Comparison of ENCODE assay signal across 10 cellular contexts in genomic region chr3:178439504-178439903, GRCh38.
A peak's percentile ranks its signal among the peaks of the same experiment; 100 is the strongest.
DNase-seq lines count a peak whose midpoint lies in the region; ATAC-seq and TF ChIP-seq lines count a peak whose summit lies in the region.
"Had no signal": no experiment of that assay in that cellular context is flagged by ENCODE, and none has a peak within 500 bp of the region (broad histone marks: within the 10 kb centered on the region; RNA-seq: fewer than 3 reads in every experiment).

No MANE protein-coding gene starts in this region.

- WGBS in mammary epithelial cell (ENCODE audit: low coverage, missing lambda C conversion rate), result 53% methylated on average over 2 of the region's 2 CpGs

- H3K9me3 ChIP-seq in mammary epithelial cell (replicated peaks; ENCODE audit: insufficient read depth, low read length), result no peaks in the 10 kb centered on the region
- no peaks in the 10 kb centered on the region for H3K9me3 ChIP-seq in osteoblast (ENCODE audit: low read depth, low read length)

- no peak for ATAC-seq in HG02938 (IDR thresholded peaks at IDR 0.05; ENCODE audit: unreplicated experiment)
- ATAC-seq: activated T-cell treated with anti-CD3 and anti-CD28 coated beads, Interleukin-2, amount 50 U/mL, for 4 hours had no signal

- H3K4me1 Mint-ChIP-seq in type B pancreatic cell (ENCODE audit: unreplicated experiment), result peaks cover 14% of the 10 kb centered on the region

- no peaks in the 10 kb centered on the region for H4K20me1 ChIP-seq in mammary epithelial cell (ENCODE audit: insufficient read depth, low read length)
- no peaks in the 10 kb centered on the region for H4K20me1 ChIP-seq in osteoblast (ENCODE audit: insufficient read depth, low read length)

- H3K27ac ChIP-seq in mammary epithelial cell (ENCODE audit: insufficient read depth, low read depth, low read length), result no peak overlapping the region
- no peak overlapping the region for H3K27ac ChIP-seq in osteoblast (ENCODE audit: low read depth, low read length)

- no peaks in the 10 kb centered on the region for H3K27me3 ChIP-seq in mammary epithelial cell (ENCODE audit: insufficient read depth, low read length)
- H3K27me3 ChIP-seq in osteoblast (ENCODE audit: insufficient read depth, low read length), result no peaks in the 10 kb centered on the region

- H3K79me2 ChIP-seq in mammary epithelial cell (ENCODE audit: insufficient read depth, low read length) (no peaks in the 10 kb centered on the region), osteoblast (ENCODE audit: insufficient read depth, low read length) (no peaks in the 10 kb centered on the region)

- H3K27ac Mint-ChIP-seq in type B pancreatic cell, result no peak overlapping the region

- in situ Hi-C loops in mammary epithelial cell (cut with MboI; ENCODE audit: low sequenced_read_pairs in 2 of 2), result loop anchor here (25.0 kb wide), 2 partner anchors 523 to 873 kb away; partner anchors contain the start of gene ZNF639 (in 2 of the 2)

- H3K27me3 Mint-ChIP-seq in type B pancreatic cell, result no peaks in the 10 kb centered on the region

- DNase-seq in NCI-H345 (lab: John Stamatoyannopoulos, UW), result peak; percentile 15
- no peak for DNase-seq in NCI-H345 treated with DMSO at 0.1 percent for 48 hours (lab: John Stamatoyannopoulos, UW; ENCODE audit: unreplicated experiment)
- DNase-seq in NCI-H146 (lab: John Stamatoyannopoulos, UW), result peak; percentile 72
- DNase-seq in mammary epithelial cell, result peak; percentile 28
- peak; percentile 88 for DNase-seq in osteoblast (ENCODE audit: insufficient read length, low spot score, missing footprints)
- no peak for DNase-seq in inferior parietal cortex (ENCODE audit: extremely low spot score)
- no peak for DNase-seq in type B pancreatic cell (ENCODE audit: extremely low spot score, unreplicated experiment)
- DNase-seq: activated T-cell treated with anti-CD3 and anti-CD28 coated beads, Interleukin-2, amount 50 U/mL, for 4 hours; left cardiac atrium had no signal

- no peaks in the 10 kb centered on the region for H3K4me1 ChIP-seq in mammary epithelial cell (ENCODE audit: insufficient read depth, low read length)
- H3K4me1 ChIP-seq in osteoblast (ENCODE audit: insufficient read depth, low read length), result peaks cover 5% of the 10 kb centered on the region

- CTCF ChIA-PET in mammary epithelial cell (lab: Charles Lee; ENCODE audit: low non-redundant PET), result no interaction called here

- no peak overlapping the region for H3K4me3 Mint-ChIP-seq in type B pancreatic cell
- H3K4me3 Mint-ChIP-seq: activated T-cell treated with anti-CD3 and anti-CD28 coated beads, Interleukin-2, amount 50 U/mL, for 4 hours had no signal

- no TSS peak for BruUV-seq in mammary epithelial cell (replicated peaks; lab: Mats Ljungman, UMichigan)

- H3K9ac ChIP-seq in mammary epithelial cell (ENCODE audit: insufficient read depth, low read length), result no peak overlapping the region

- H3K4me3 ChIP-seq in mammary epithelial cell (replicated peaks in 1 of 3; ENCODE audit: insufficient read depth in 1 of 3, low read depth in 2 of 3, low read length in 3 of 3) (no peak overlapping the region), osteoblast (ENCODE audit: insufficient read depth, low read length) (no peak overlapping the region)

- dilution Hi-C loops in mammary epithelial cell (cut with HindIII; ENCODE audit: low sequenced_read_pairs), result loop anchor here (25.0 kb wide), 1 partner anchor 523 kb away; no protein-coding TSS in a partner anchor

- H3K36me3 ChIP-seq in mammary epithelial cell (ENCODE audit: insufficient read depth, low read length) (no peaks in the 10 kb centered on the region), osteoblast (ENCODE audit: insufficient read depth, low read length) (no peaks in the 10 kb centered on the region)

- H2AFZ ChIP-seq in mammary epithelial cell (ENCODE audit: low read depth, low read length) (no peak overlapping the region), osteoblast (ENCODE audit: low read length) (no peak overlapping the region)

- H3K4me2 ChIP-seq in mammary epithelial cell (ENCODE audit: insufficient read depth, low read depth, low read length) (no peak overlapping the region), osteoblast (ENCODE audit: insufficient read depth, low read length) (no peak overlapping the region)

- TF ChIP-seq CTCF in mammary epithelial cell (conservative IDR thresholded peaks at IDR 0.05 in 1 of 2, IDR thresholded peaks at IDR 0.05 in 1 of 2; ENCODE audit: extremely low read depth in 1 of 2, insufficient read depth in 1 of 2, low read depth in 1 of 2, low read length in 2 of 2) (no peak), osteoblast (IDR thresholded peaks at IDR 0.05; ENCODE audit: extremely low read depth, low read depth, low read length) (no peak), type B pancreatic cell (conservative IDR thresholded peaks at IDR 0.05) (no peak)

- intact Hi-C loops in mammary epithelial cell (cut with micrococcal nuclease), result no loop called here

- no peaks in the 10 kb centered on the region for H3K36me3 Mint-ChIP-seq in type B pancreatic cell

- no peaks in the 10 kb centered on the region for H3K9me3 Mint-ChIP-seq in type B pancreatic cell
- H3K9me3 Mint-ChIP-seq: activated T-cell treated with anti-CD3 and anti-CD28 coated beads, Interleukin-2, amount 50 U/mL, for 4 hours had no signal

Comparison
In these comparisons a context has a peak if more than half of its experiments do, and no peak if none do; other contexts are left out.
1. DNase-seq: peak in NCI-H345 (single experiment), NCI-H146 (single experiment), mammary epithelial cell (single experiment) and osteoblast (single experiment); none in NCI-H345 treated with DMSO at 0.1 percent for 48 hours (single experiment), inferior parietal cortex (single experiment) and type B pancreatic cell (single experiment).